In the genomic region with DNA sequence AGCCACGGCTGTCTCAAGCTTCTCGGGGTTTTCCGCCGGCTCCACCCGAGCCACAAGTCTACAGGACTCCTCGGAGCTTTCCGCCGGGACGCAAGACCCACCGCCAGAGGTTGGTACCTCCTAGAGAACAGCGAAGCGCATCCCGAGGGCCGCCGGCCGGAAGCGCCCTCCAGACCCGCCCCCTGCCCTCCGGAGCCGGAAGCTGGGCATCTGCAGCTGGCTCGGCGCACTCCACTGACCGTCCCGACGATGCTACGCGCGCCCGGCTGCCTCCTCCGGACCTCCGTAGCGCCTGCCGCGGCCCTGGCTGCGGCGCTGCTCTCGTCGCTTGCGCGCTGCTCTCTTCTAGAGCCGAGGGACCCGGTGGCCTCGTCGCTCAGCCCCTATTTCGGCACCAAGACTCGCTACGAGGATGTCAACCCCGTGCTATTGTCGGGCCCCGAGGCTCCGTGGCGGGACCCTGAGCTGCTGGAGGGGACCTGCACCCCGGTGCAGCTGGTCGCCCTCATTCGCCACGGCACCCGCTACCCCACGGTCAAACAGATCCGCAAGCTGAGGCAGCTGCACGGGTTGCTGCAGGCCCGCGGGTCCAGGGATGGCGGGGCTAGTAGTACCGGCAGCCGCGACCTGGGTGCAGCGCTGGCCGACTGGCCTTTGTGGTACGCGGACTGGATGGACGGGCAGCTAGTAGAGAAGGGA, we compare ENCODE assay signal across 8 cellular contexts. TPM values are rescaled to one million over a fixed set of nuclear protein-coding genes. Genes with fewer than 3 reads are reported as not detected.
DNase-seq lines count a peak whose midpoint lies in the region; ATAC-seq, FAIRE-seq and TF ChIP-seq lines count a peak whose summit lies in the region.

MINPP1 (plus strand) TSS at position 227 of the 699 bp plus-strand sequence; CDS start at position 250, 23 bp downstream.

- peak within 1 kb of the TSS; percentile 77 to 82 for H3K4me3 ChIP-seq in prostate gland
- H3K4me3 ChIP-seq in uterus = peak within 1 kb of the TSS; percentile 67 to 71

- ATAC-seq in HG02588 (IDR thresholded peaks at IDR 0.05; ENCODE audit: unreplicated experiment) (peak; percentile 89), T-helper 17 cell (peak; percentile 80), left ventricle myocardium superior (peak; percentile 99)

- H3K36me3 Mint-ChIP-seq in T-helper 17 cell (ENCODE audit: low read depth) = peaks cover 3% of the 10 kb centered on the region

- H3K4me1 Mint-ChIP-seq in T-helper 17 cell = peaks cover 13% of the 10 kb centered on the region

- H3K4me3 Mint-ChIP-seq in T-helper 17 cell = peak within 1 kb of the TSS; percentile 93

- H3K27me3 ChIP-seq in prostate gland (replicated peaks; ENCODE audit: insufficient read depth) = no peaks in the 10 kb centered on the region
- H3K27me3 ChIP-seq in uterus = no peaks in the 10 kb centered on the region

- intact Hi-C loops in left ventricle myocardium superior (cut with micrococcal nuclease) (no loop called here), prostate gland (cut with DNase I) (no loop called here), uterus (cut with DNase I; ENCODE audit: low total_unique reads) (no loop called here)

- H3K9me3 ChIP-seq in T-helper 17 cell (ENCODE audit: control insufficient read depth, low read length, poor library complexity, severe bottlenecking) = no peaks in the 10 kb centered on the region
- H3K9me3 ChIP-seq in prostate gland = no peaks in the 10 kb centered on the region
- no peaks in the 10 kb centered on the region for H3K9me3 ChIP-seq in uterus

- H3K4me1 ChIP-seq in prostate gland (replicated peaks) = no peaks in the 10 kb centered on the region
- H3K4me1 ChIP-seq in uterus = no peaks in the 10 kb centered on the region

- H3K27ac ChIP-seq in angular gyrus (ENCODE audit: low read depth, low read length) (peak within 1 kb of the TSS; percentile 52), prostate gland (peak within 1 kb of the TSS; percentile 61 to 75), uterus (peak within 1 kb of the TSS; percentile 78 to 81)

- H3K27me3 Mint-ChIP-seq in T-helper 17 cell = peaks cover 7% of the 10 kb centered on the region

- DNase-seq in GM12892 (ENCODE audit: insufficient read length) (peak; percentile 74), NCI-H1048 (lab: John Stamatoyannopoulos, UW) (peak; percentile 23), T-helper 17 cell (peak; percentile 26 to 50 (median 42)), left ventricle myocardium superior (peak; percentile 90), prostate gland (ENCODE audit: low spot score) (peak; percentile 59), uterus (peak; percentile 69 to 80)

- TF ChIP-seq POLR2A in GM12892 (IDR thresholded peaks at IDR 0.05; ENCODE audit: low read depth, low read length) = peak; percentile 74; the same call in 1 of the 2 replicates
- TF ChIP-seq POLR2A in prostate gland (IDR thresholded peaks at IDR 0.05) = peak; percentile 33
- peak; percentile 42 to 54 for TF ChIP-seq POLR2A in uterus (IDR thresholded peaks at IDR 0.05)

- 0% methylated on average over 57 of the region's 71 CpGs for WGBS in prostate gland

- TF ChIP-seq CTCF in prostate gland (IDR thresholded peaks at IDR 0.05) (peak in 1 of 4 experiments; percentile 11), uterus (IDR thresholded peaks at IDR 0.05) (no peak)

- FAIRE-seq in GM12892 (lab: Jason Lieb, UNC) = peak; percentile 96

- H3K36me3 ChIP-seq in prostate gland = no peaks in the 10 kb centered on the region
- H3K36me3 ChIP-seq in uterus = no peaks in the 10 kb centered on the region

- peak within 1 kb of the TSS; percentile 88 for H3K27ac Mint-ChIP-seq in T-helper 17 cell

RNA-seq across cellular contexts. Expression of gene MINPP1, which starts in this region (rescaled TPM):
- polyA plus RNA-seq in GM12892 (2012; ENCODE audit: missing spikeins) = 10.2 TPM
- 1 to 10 TPM; 2.2 to 2.3 TPM for total RNA-seq in T-helper 17 cell
- 5.0 TPM for total RNA-seq in left ventricle myocardium superior
- total RNA-seq in prostate gland = 10 to 100 TPM; 26.6 to 29.3 TPM
- 10 to 100 TPM in 3 of 4 donors, 1 to 10 TPM in 1; 3.1 to 34.4 (median 19.3) TPM for total RNA-seq in uterus

Comparison
In these comparisons a context has a peak if more than half of its experiments do, and no peak if none do; other contexts are left out.
1. Peak in every context shown above with its lines: DNase-seq, ATAC-seq, H3K4me3 ChIP-seq and H3K27ac ChIP-seq.
2. DNase-seq: peak in every context shown above with its lines; median percentile 90 in left ventricle myocardium superior; 74 in uterus; 74 in GM12892; 59 in prostate gland; 42 in T-helper 17 cell; 23 in NCI-H1048.